ENCODE assay signal across 26 cellular contexts in the genomic region with DNA sequence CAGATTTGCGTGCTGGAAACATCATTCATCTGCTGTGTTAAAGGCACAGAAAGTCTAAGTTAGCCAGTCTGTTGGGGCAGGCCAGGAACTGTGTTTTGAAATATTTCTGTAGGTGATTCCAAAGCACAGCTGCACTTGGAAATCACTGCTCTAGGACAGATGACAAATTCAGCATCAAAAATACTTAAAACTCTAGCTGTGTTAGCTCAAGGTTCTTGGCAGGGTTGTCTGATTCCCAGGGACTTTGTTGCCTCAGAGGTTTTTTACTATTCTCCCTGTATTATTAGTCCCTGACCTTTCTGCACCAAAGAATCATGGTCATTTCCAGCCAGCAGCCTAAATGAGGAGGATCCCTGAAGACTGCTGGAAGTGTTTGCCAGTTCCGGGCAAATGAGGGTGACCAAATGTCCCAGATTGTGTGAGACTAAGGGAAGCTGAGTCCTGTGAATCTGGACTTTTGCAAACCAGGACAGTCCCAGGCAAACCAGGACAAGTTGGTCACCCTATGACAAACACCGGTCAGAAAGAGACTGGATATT.
DNase-seq lines count a peak whose midpoint lies in the region; ATAC-seq and TF ChIP-seq lines count a peak whose summit lies in the region.
"Had no signal": no experiment of that assay in that cellular context is flagged by ENCODE, and none has a peak within 500 bp of the region (broad histone marks: within the 10 kb centered on the region; RNA-seq: fewer than 3 reads in every experiment).

No MANE protein-coding gene starts in this region.

- DNase-seq in choroid plexus epithelial cell (ENCODE audit: low read depth) (peak; percentile 18), left ventricle myocardium superior (peak; percentile 30), neural progenitor cell (ENCODE audit: low spot score) (no peak), thoracic aorta (ENCODE audit: low spot score) (no peak), MG63 (no peak), islet precursor cell (no peak), hepatic stellate cell (ENCODE audit: low spot score) (no peak)
- DNase-seq: activated CD4-positive, alpha-beta T cell treated with anti-CD3 and anti-CD28 coated beads, Interleukin-2, amount 50 U/mL, for 1 hour; activated CD8-positive, alpha-beta memory T cell treated with anti-CD3 and anti-CD28 coated beads, Interleukin-2, amount 50 U/mL, for 4 hours; activated naive CD8-positive, alpha-beta T cell treated with anti-CD3 and anti-CD28 coated beads for 36 hours; Calu3; effector memory CD8-positive, alpha-beta T cell; EL; esophagus squamous epithelium; GM23248; left colon; mucosa of descending colon; NCI-H2107; NCI-H510A; stomach; T-helper 17 cell had no signal

- intact Hi-C loops in left ventricle myocardium superior (cut with micrococcal nuclease), result loop anchor here (10.0 kb wide), 1 partner anchor 126 kb away; the partner anchor contains the start of gene FILIP1

- no peaks in the 10 kb centered on the region for H3K36me3 ChIP-seq in neural progenitor cell
- no peaks in the 10 kb centered on the region for H3K36me3 ChIP-seq in thoracic aorta
- H3K36me3 ChIP-seq in MG63, result no peaks in the 10 kb centered on the region
- H3K36me3 ChIP-seq: esophagus squamous epithelium, stomach, vagina had no signal

- H3K4me3 ChIP-seq in choroid plexus epithelial cell (ENCODE audit: low read depth, low read length), result no peak overlapping the region
- no peak overlapping the region for H3K4me3 ChIP-seq in neural progenitor cell
- H3K4me3 ChIP-seq in thoracic aorta, result no peak overlapping the region
- H3K4me3 ChIP-seq in MG63, result no peak overlapping the region
- H3K4me3 ChIP-seq: esophagus squamous epithelium, GM23248, mucosa of descending colon, stomach, vagina had no signal

- peak overlapping the region; percentile 47 for H2AFZ ChIP-seq in neural progenitor cell (replicated peaks)
- H2AFZ ChIP-seq: GM23248 had no signal

- no peak for TF ChIP-seq CTCF in choroid plexus epithelial cell (conservative IDR thresholded peaks at IDR 0.05; ENCODE audit: low read depth, low read length)
- no peak for TF ChIP-seq CTCF in neural progenitor cell (IDR thresholded peaks at IDR 0.05)
- no peak for TF ChIP-seq CTCF in thoracic aorta (IDR thresholded peaks at IDR 0.05)

- no peaks in the 10 kb centered on the region for H4K20me1 ChIP-seq in neural progenitor cell (ENCODE audit: low read depth)

- no peak overlapping the region for H3K4me3 Mint-ChIP-seq in neural progenitor cell
- H3K4me3 Mint-ChIP-seq: activated naive CD8-positive, alpha-beta T cell treated with anti-CD3 and anti-CD28 coated beads for 36 hours; activated T-helper 17 cell treated with anti-CD3 and anti-CD28 coated beads, Interleukin-2, amount 50 U/mL, for 72 hours; effector memory CD8-positive, alpha-beta T cell; IgD-negative memory B cell; T-helper 17 cell had no signal

- peaks cover 11% of the 10 kb centered on the region for H3K4me1 Mint-ChIP-seq in neural progenitor cell
- H3K4me1 Mint-ChIP-seq: activated naive CD8-positive, alpha-beta T cell treated with anti-CD3 and anti-CD28 coated beads for 36 hours; activated T-helper 17 cell treated with anti-CD3 and anti-CD28 coated beads, Interleukin-2, amount 50 U/mL, for 72 hours; IgD-negative memory B cell; T-helper 17 cell had no signal

- H3K4me1 ChIP-seq in neural progenitor cell, result no peaks in the 10 kb centered on the region
- peaks cover 23 to 27% of the 10 kb centered on the region in 2 donors for H3K4me1 ChIP-seq in thoracic aorta (ENCODE audit: control insufficient read depth in 1 of 2, low read depth in 2 of 2)
- H3K4me1 ChIP-seq: vagina had no signal

- no peak overlapping the region for H3K9ac ChIP-seq in neural progenitor cell
- H3K9ac ChIP-seq: GM23248 had no signal

- H3K9me3 Mint-ChIP-seq in neural progenitor cell, result no peaks in the 10 kb centered on the region
- H3K9me3 Mint-ChIP-seq: activated T-helper 17 cell treated with anti-CD3 and anti-CD28 coated beads, Interleukin-2, amount 50 U/mL, for 72 hours; effector memory CD8-positive, alpha-beta T cell had no signal

- no peaks in the 10 kb centered on the region for H3K79me2 ChIP-seq in neural progenitor cell (ENCODE audit: low read depth)

- ATAC-seq in left ventricle myocardium superior (peak; percentile 71), thoracic aorta (ENCODE audit: insufficient number of reproducible peaks, low FRiP score, low read depth) (peak; percentile 66), HG02852 (IDR thresholded peaks at IDR 0.05; ENCODE audit: unreplicated experiment) (no peak)
- ATAC-seq: activated T-helper 17 cell treated with anti-CD3 and anti-CD28 coated beads, Interleukin-2, amount 50 U/mL, for 72 hours; effector memory CD8-positive, alpha-beta T cell; T-helper 17 cell had no signal

- no peak overlapping the region for H3K4me2 ChIP-seq in neural progenitor cell

- H3K36me3 Mint-ChIP-seq in neural progenitor cell, result no peaks in the 10 kb centered on the region
- H3K36me3 Mint-ChIP-seq: activated naive CD8-positive, alpha-beta T cell treated with anti-CD3 and anti-CD28 coated beads for 36 hours had no signal

- H3K27me3 Mint-ChIP-seq in neural progenitor cell (ENCODE audit: insufficient read depth, low read depth), result no peaks in the 10 kb centered on the region
- H3K27me3 Mint-ChIP-seq: activated T-helper 17 cell treated with anti-CD3 and anti-CD28 coated beads, Interleukin-2, amount 50 U/mL, for 72 hours; effector memory CD8-positive, alpha-beta T cell had no signal

- H3K27me3 ChIP-seq in neural progenitor cell, result no peaks in the 10 kb centered on the region
- no peaks in the 10 kb centered on the region for H3K27me3 ChIP-seq in thoracic aorta (replicated peaks; ENCODE audit: insufficient read depth)
- no peaks in the 10 kb centered on the region for H3K27me3 ChIP-seq in MG63
- H3K27me3 ChIP-seq: esophagus squamous epithelium, stomach, vagina had no signal

- H3K9me3 ChIP-seq in neural progenitor cell (ENCODE audit: low read depth), result no peaks in the 10 kb centered on the region
- H3K9me3 ChIP-seq in thoracic aorta, result no peaks in the 10 kb centered on the region
- no peaks in the 10 kb centered on the region for H3K9me3 ChIP-seq in MG63
- H3K9me3 ChIP-seq: esophagus squamous epithelium, mucosa of descending colon, stomach, vagina had no signal

- H3F3A ChIP-seq in neural progenitor cell (ENCODE audit: low read depth), result no peaks in the 10 kb centered on the region

- H3K27ac ChIP-seq in neural progenitor cell (no peak overlapping the region), thoracic aorta (peak overlapping the region; percentile 18 to 43)
- H3K27ac ChIP-seq: GM23248, vagina, VCaP had no signal

- no peak overlapping the region for H3K27ac Mint-ChIP-seq in neural progenitor cell
- H3K27ac Mint-ChIP-seq: activated naive CD8-positive, alpha-beta T cell treated with anti-CD3 and anti-CD28 coated beads for 36 hours; activated T-helper 17 cell treated with anti-CD3 and anti-CD28 coated beads, Interleukin-2, amount 50 U/mL, for 72 hours; effector memory CD8-positive, alpha-beta T cell; IgD-negative memory B cell; T-helper 17 cell had no signal

Comparison
In these comparisons a context has a peak if more than half of its experiments do, and no peak if none do; other contexts are left out.
1. DNase-seq: peak in choroid plexus epithelial cell (single experiment) and left ventricle myocardium superior (single experiment); none in neural progenitor cell (single experiment), thoracic aorta (single experiment), MG63 (single experiment), islet precursor cell (single experiment) and hepatic stellate cell (single experiment).